In genomic region chr22:45321827-45322226, GRCh38 we compare ENCODE assay signal across 1 cellular context.
TF ChIP-seq lines count a peak whose summit lies in the region.

No MANE protein-coding gene starts in this region.

TF ChIP-seq in H1, 55 proteins besides CTCF, POLR2A, EP300 and RAD21:
- TF ChIP-seq RNF2 (IDR thresholded peaks at IDR 0.05; ENCODE audit: borderline replicate concordance, low read depth, low read length, missing control alignments, poor library complexity, severe bottlenecking) (no peak), POU5F1 (IDR thresholded peaks at IDR 0.05; ENCODE audit: low read depth, low read length) (no peak), HDAC6 (IDR thresholded peaks at IDR 0.05; ENCODE audit: low read depth, low read length) (no peak), FOSL1 (IDR thresholded peaks at IDR 0.05; ENCODE audit: insufficient read depth, low read depth, low read length) (no peak)
- TF ChIP-seq, protein P1, sequence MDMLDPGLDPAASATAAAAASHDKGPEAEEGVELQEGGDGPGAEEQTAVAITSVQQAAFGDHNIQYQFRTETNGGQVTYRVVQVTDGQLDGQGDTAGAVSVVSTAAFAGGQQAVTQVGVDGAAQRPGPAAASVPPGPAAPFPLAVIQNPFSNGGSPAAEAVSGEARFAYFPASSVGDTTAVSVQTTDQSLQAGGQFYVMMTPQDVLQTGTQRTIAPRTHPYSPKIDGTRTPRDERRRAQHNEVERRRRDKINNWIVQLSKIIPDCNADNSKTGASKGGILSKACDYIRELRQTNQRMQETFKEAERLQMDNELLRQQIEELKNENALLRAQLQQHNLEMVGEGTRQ (IDR thresholded peaks at IDR 0.05; ENCODE audit: low read length): no peak
TF ChIP-seq in H1: peak in this region for 0.
